8 cellular contexts compared by ENCODE assay signal in the genomic region with DNA sequence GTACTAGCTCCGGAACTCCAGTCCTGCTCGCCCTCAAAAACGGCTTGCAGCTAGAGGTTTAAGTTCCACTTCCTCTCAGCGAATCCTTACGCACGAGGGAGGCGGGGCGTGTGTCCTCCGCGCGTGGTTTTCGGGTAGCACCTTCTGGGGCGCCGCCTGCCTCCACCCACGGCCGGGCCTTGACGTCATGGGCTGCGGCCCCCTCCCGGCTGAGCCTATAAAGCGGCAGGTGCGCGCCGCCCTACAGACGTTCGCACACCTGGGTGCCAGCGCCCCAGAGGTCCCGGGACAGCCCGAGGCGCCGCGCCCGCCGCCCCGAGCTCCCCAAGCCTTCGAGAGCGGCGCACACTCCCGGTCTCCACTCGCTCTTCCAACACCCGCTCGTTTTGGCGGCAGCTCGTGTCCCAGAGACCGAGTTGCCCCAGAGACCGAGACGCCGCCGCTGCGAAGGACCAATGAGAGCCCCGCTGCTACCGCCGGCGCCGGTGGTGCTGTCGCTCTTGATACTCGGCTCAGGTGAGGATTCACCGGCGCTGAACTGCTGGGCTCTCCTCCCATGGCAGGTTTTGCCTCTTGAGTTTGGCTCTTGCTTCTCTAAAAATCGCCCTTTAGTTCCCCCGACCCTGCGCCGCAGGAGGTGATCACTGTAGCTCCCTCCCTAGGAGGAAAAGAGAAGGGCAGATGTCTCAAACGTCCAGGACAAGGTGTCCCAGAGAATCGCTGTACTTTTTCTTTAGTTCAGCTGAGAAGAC. TPM values are rescaled to one million over a fixed set of nuclear protein-coding genes. Genes with fewer than 3 reads are reported as not detected.
DNase-seq lines count a peak whose midpoint lies in the region; ATAC-seq and TF ChIP-seq lines count a peak whose summit lies in the region.

A gene with protein sequence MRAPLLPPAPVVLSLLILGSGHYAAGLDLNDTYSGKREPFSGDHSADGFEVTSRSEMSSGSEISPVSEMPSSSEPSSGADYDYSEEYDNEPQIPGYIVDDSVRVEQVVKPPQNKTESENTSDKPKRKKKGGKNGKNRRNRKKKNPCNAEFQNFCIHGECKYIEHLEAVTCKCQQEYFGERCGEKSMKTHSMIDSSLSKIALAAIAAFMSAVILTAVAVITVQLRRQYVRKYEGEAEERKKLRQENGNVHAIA (plus strand): TSS at position 246 of the 752 bp plus-strand sequence. CDS start 210 bp downstream, at position 456.

- peak; percentile 60 for TF ChIP-seq CTCF in DOHH2 (IDR thresholded peaks at IDR 0.05; ENCODE audit: low read depth, low read length, poor library complexity, severe bottlenecking)

- peaks cover 0 to 7% (median 5%) of the 10 kb centered on the region in 3 donors for H3K4me1 Mint-ChIP-seq in IgD-negative memory B cell
- peaks cover 6% of the 10 kb centered on the region for H3K4me1 Mint-ChIP-seq in T-helper 1 cell treated with Interleukin-12 subunit alpha and Interleukin-12 subunit beta and Interleukin-4 antibody, amounts not matched to agents 30 μg/mL and 1 μg/mL, for 36 hours (ENCODE audit: low read depth)

- H3K4me1 ChIP-seq in DOHH2 (ENCODE audit: control insufficient read depth, low read length), result peaks cover 12% of the 10 kb centered on the region; the same call in 1 of the 2 replicates

- H3K79me2 ChIP-seq in DOHH2 (ENCODE audit: control insufficient read depth, low read length), result no peaks in the 10 kb centered on the region

- DNase-seq in amniotic stem cell (lab: John Stamatoyannopoulos, UW), result peak; percentile 29
- DNase-seq in iPS DF 19.7 (ENCODE audit: low read depth, low spot score), result peak; percentile 42
- no peak for DNase-seq in skeletal muscle cell (ENCODE audit: low read depth)
- no peak for DNase-seq in NCI-H1694 treated with DMSO at 0.1 percent for 48 hours (lab: John Stamatoyannopoulos, UW)

- H3K9me3 Mint-ChIP-seq in IgD-negative memory B cell, result no peaks in the 10 kb centered on the region
- peaks cover 2% of the 10 kb centered on the region for H3K9me3 Mint-ChIP-seq in T-helper 1 cell treated with Interleukin-12 subunit alpha and Interleukin-12 subunit beta and Interleukin-4 antibody, amounts not matched to agents 30 μg/mL and 1 μg/mL, for 36 hours

- H3K27ac Mint-ChIP-seq in IgD-negative memory B cell, result peak within 1 kb of the TSS; percentile 95 to 99 (median 97)
- peak within 1 kb of the TSS; percentile 77 for H3K27ac Mint-ChIP-seq in T-helper 1 cell treated with Interleukin-12 subunit alpha and Interleukin-12 subunit beta and Interleukin-4 antibody, amounts not matched to agents 30 μg/mL and 1 μg/mL, for 36 hours

- peak; percentile 86 for ATAC-seq in GM21576 (IDR thresholded peaks at IDR 0.05; ENCODE audit: unreplicated experiment)

- H3K4me3 ChIP-seq in DOHH2 (ENCODE audit: low read length) (peak within 1 kb of the TSS; percentile 75), skeletal muscle cell (ENCODE audit: low read depth, low read length) (peak within 1 kb of the TSS; percentile 74)

- peaks cover 15% of the 10 kb centered on the region for H3K27me3 ChIP-seq in DOHH2 (ENCODE audit: control insufficient read depth, low read length)

- no peaks in the 10 kb centered on the region for H3F3A ChIP-seq in DOHH2 (ENCODE audit: control insufficient read depth, insufficient read depth)

- H3K27me3 Mint-ChIP-seq in IgD-negative memory B cell, result peaks cover 2% of the 10 kb centered on the region
- peaks cover 19% of the 10 kb centered on the region for H3K27me3 Mint-ChIP-seq in T-helper 1 cell treated with Interleukin-12 subunit alpha and Interleukin-12 subunit beta and Interleukin-4 antibody, amounts not matched to agents 30 μg/mL and 1 μg/mL, for 36 hours (ENCODE audit: low read depth)

- H3K36me3 Mint-ChIP-seq in IgD-negative memory B cell, result peaks cover 3% of the 10 kb centered on the region
- no peaks in the 10 kb centered on the region for H3K36me3 Mint-ChIP-seq in T-helper 1 cell treated with Interleukin-12 subunit alpha and Interleukin-12 subunit beta and Interleukin-4 antibody, amounts not matched to agents 30 μg/mL and 1 μg/mL, for 36 hours (ENCODE audit: low read depth)

- H3K27ac ChIP-seq in DOHH2 (ENCODE audit: low read depth, low read length), result no peak within 1 kb of the TSS

- H3K36me3 ChIP-seq in DOHH2 (ENCODE audit: control insufficient read depth, low read length), result no peaks in the 10 kb centered on the region

- peak within 1 kb of the TSS; percentile 87 to 96 (median 91) for H3K4me3 Mint-ChIP-seq in IgD-negative memory B cell
- H3K4me3 Mint-ChIP-seq in T-helper 1 cell treated with Interleukin-12 subunit alpha and Interleukin-12 subunit beta and Interleukin-4 antibody, amounts not matched to agents 30 μg/mL and 1 μg/mL, for 36 hours, result peak within 1 kb of the TSS; percentile 92

- no peaks in the 10 kb centered on the region for H4K20me1 ChIP-seq in DOHH2 (ENCODE audit: control insufficient read depth, insufficient read depth, low read depth, low read length)

- H3K9me2 ChIP-seq in DOHH2 (replicated peaks; ENCODE audit: control insufficient read depth, low read length), result no peaks in the 10 kb centered on the region

- no peaks in the 10 kb centered on the region for H3K9me3 ChIP-seq in DOHH2 (ENCODE audit: control insufficient read depth, insufficient read depth, low read length)

- peak within 1 kb of the TSS; percentile 88 for H3K4me2 ChIP-seq in DOHH2 (ENCODE audit: low read length)

RNA-seq across cellular contexts. Expression of the gene that starts here (rescaled TPM):
- polyA plus RNA-seq in IgD-negative memory B cell, result 3.9 TPM

Comparison
In these comparisons a context has a peak if more than half of its experiments do, and no peak if none do; other contexts are left out.
1. DNase-seq: peak in amniotic stem cell (single experiment) and iPS DF 19.7 (single experiment); none in skeletal muscle cell (single experiment) and NCI-H1694 treated with DMSO at 0.1 percent for 48 hours (single experiment).